In the genomic region with DNA sequence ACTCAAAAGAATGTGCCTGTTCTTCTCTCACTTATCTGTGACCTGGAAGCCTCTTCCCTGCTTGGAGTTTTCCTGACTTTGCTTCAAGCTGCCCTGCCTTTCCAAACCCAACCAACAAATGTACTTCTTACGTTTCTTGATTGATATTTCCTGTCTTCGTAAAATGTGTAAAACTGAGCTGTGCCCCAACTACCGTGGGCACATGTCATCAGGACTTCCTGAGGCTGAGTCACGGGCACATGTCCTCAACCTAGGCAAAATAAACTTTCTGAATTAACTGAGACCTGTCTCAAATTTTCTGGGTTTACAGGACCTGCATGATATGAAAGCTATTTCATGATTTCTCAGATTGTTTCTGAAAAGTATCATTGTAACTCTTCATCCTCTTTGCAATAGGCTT, we compare ENCODE assay signal across 12 cellular contexts.
DNase-seq lines count a peak whose midpoint lies in the region.
"Had no signal": no experiment of that assay in that cellular context is flagged by ENCODE, and none has a peak within 500 bp of the region (broad histone marks: within the 10 kb centered on the region; RNA-seq: fewer than 3 reads in every experiment).

No MANE protein-coding gene starts in this region.

- H3K4me1 ChIP-seq in skeletal muscle satellite cell (ENCODE audit: control insufficient read depth, insufficient read depth, low read length) = peaks cover 17% of the 10 kb centered on the region

- in situ Hi-C loops in SK-MEL-5 (cut with HindIII; ENCODE audit: low pct_unique_long_range_greater_than_20kb, low sequenced_read_pairs) = no loop called here

- peak overlapping the region; percentile 28 for H3K4me3 ChIP-seq in skeletal muscle satellite cell (ENCODE audit: low read length)
- H3K4me3 ChIP-seq: K562 had no signal

- DNase-seq in HCEC 1CT (peak; percentile 44), SK-MEL-5 (ENCODE audit: low read depth, low spot score) (peak; percentile 32), fibroblast of gingiva (ENCODE audit: low read depth) (peak; percentile 44), activated gamma-delta T cell (lab: John Stamatoyannopoulos, UW) (no peak), NOMO-1 (lab: John Stamatoyannopoulos, UW; ENCODE audit: unreplicated experiment in 2 of 2) (no peak), foreskin melanocyte (no peak)
- DNase-seq: activated CD4-positive, CD25-positive, alpha-beta regulatory T cell; activated naive CD8-positive, alpha-beta T cell treated with anti-CD3 and anti-CD28 coated beads, Interleukin-2, amount 10 ng/mL, durations not matched to agents 7 days and 5 days; CD4-positive, CD25-positive, alpha-beta regulatory T cell; NCI-H2029 treated with DMSO at 0.1 percent for 48 hours had no signal

- no peak overlapping the region for H3K9ac ChIP-seq in skeletal muscle satellite cell (ENCODE audit: low read depth, low read length)

- no peaks in the 10 kb centered on the region for H3K27me3 ChIP-seq in skeletal muscle satellite cell (ENCODE audit: control insufficient read depth, insufficient read depth, low read length)

- peak overlapping the region; percentile 65 for H3K4me2 ChIP-seq in skeletal muscle satellite cell (ENCODE audit: low read length)

- H3K36me3 ChIP-seq in skeletal muscle satellite cell (ENCODE audit: insufficient read depth, low read length) = no peaks in the 10 kb centered on the region

- no peaks in the 10 kb centered on the region for H3K9me3 ChIP-seq in skeletal muscle satellite cell (replicated peaks; ENCODE audit: low read length)

Comparison
In these comparisons a context has a peak if more than half of its experiments do, and no peak if none do; other contexts are left out.
1. DNase-seq: peak in HCEC 1CT (single experiment), SK-MEL-5 (single experiment) and fibroblast of gingiva (single experiment); none in activated gamma-delta T cell (single experiment), NOMO-1 (0 of 2) and foreskin melanocyte (single experiment).